Comparison of ENCODE assay signal across 8 cellular contexts in the genomic region with DNA sequence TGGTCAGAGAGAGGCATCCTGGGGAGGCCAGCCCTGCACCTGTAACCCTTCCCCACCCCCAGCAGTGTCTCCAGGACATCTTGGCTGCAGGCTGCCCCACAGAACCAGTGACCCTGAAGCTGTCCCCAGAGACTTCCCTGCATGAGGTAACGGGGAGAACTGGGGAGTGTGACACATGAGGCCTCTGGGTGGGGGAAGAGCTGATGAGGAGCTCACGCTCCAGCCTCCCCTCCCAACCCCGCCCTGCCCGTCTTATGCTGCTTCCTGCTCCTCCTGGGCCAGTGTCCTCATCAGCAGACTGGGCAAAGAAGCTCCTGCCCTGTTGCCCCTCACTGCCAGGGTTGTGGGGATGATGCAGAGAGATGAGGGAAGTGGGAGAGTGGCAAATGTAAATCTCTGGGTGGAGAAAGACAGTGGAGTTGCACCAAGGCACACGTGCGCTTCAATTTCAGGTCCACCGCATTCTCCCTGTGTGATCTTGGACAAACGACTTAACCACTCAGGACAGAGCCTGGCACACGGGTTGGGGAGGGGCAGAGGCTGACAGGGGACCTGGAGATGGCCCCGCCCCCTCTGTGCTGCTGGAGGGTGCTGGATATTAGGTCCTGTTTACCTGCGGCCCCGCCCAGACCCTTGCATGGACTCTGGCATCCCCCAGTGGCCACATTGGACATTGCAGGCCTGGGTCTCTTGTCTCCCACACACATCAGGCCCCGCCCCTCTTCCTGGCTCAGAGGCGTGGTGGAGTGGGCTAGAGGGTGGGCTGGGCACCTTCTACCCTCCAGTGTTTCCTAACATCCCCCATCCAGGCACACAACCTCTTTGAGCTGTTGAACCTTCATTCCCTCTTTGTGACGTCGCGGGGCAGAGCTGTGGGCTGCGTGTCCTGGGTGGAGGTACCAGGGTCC. TPM values are rescaled to one million over a fixed set of nuclear protein-coding genes. Genes with fewer than 3 reads are reported as not detected.
DNase-seq lines count a peak whose midpoint lies in the region; FAIRE-seq and TF ChIP-seq lines count a peak whose summit lies in the region.
"Had no signal": no experiment of that assay in that cellular context is flagged by ENCODE, and none has a peak within 500 bp of the region (broad histone marks: within the 10 kb centered on the region; RNA-seq: fewer than 3 reads in every experiment).

No MANE protein-coding gene starts in this region.

- no peaks in the 10 kb centered on the region for H3K27me3 ChIP-seq in endodermal cell (ENCODE audit: control insufficient read depth, insufficient read depth, low read length, poor library complexity, severe bottlenecking)

- DNase-seq in GM12892 (ENCODE audit: insufficient read length) = peak; percentile 93
- DNase-seq in HT-29 (ENCODE audit: low spot score) = peak; percentile 95
- DNase-seq in NOMO-1 (lab: John Stamatoyannopoulos, UW; ENCODE audit: unreplicated experiment in 2 of 2) = peak; percentile 34 to 58
- DNase-seq in activated CD8-positive, alpha-beta memory T cell treated with anti-CD3 and anti-CD28 coated beads for 24 hours = peak; percentile 94
- DNase-seq in endodermal cell = peak; percentile 100
- DNase-seq in midbrain (lab: John Stamatoyannopoulos, UW) = peak; percentile 32
- peak; percentile 53 to 73 for DNase-seq in stimulated activated CD8-positive, alpha-beta memory T cell treated with anti-CD3 and anti-CD28 coated beads, Interleukin-4, amount 100 ng/mL, for 1 hour (ENCODE audit: low read depth in 2 of 2, low spot score in 1 of 2)

- no peak overlapping the region for H3K9ac ChIP-seq in endodermal cell (ENCODE audit: extremely low read depth, low read length, poor library complexity, severe bottlenecking)

- no peak overlapping the region for H3K4me3 ChIP-seq in endodermal cell (ENCODE audit: low read length)

- peak; percentile 93 for TF ChIP-seq CTCF in endodermal cell (conservative IDR thresholded peaks at IDR 0.05)

- no peaks in the 10 kb centered on the region for H3K36me3 Mint-ChIP-seq in endodermal cell (ENCODE audit: low read depth)

- H3K9me3 Mint-ChIP-seq in endodermal cell = no peaks in the 10 kb centered on the region
- H3K9me3 Mint-ChIP-seq: stimulated activated naive CD8-positive, alpha-beta T cell treated with anti-CD3 and anti-CD28 coated beads, Interleukin-15, Interleukin-2, amounts not matched to agents 100 ng/mL and 50 ng/mL, for 24 hours had no signal

- peak overlapping the region; percentile 61 for H3K27ac Mint-ChIP-seq in endodermal cell
- H3K27ac Mint-ChIP-seq: stimulated activated naive CD8-positive, alpha-beta T cell treated with anti-CD3 and anti-CD28 coated beads, Interleukin-15, Interleukin-2, amounts not matched to agents 100 ng/mL and 50 ng/mL, for 24 hours had no signal

- H3K36me3 ChIP-seq in endodermal cell (ENCODE audit: control insufficient read depth, insufficient read depth, low read length) = no peaks in the 10 kb centered on the region

- 33 to 43% methylated on average over 11 to 18 of the region's 18 CpGs for WGBS in endodermal cell (ENCODE audit: insufficient coverage in 1 of 2, insufficient read length in 1 of 2), 2 experiments

- H3K4me3 Mint-ChIP-seq in endodermal cell = no peak overlapping the region
- H3K4me3 Mint-ChIP-seq: stimulated activated naive CD8-positive, alpha-beta T cell treated with anti-CD3 and anti-CD28 coated beads, Interleukin-15, Interleukin-2, amounts not matched to agents 100 ng/mL and 50 ng/mL, for 24 hours had no signal

- no peaks in the 10 kb centered on the region for H3K4me1 ChIP-seq in endodermal cell (ENCODE audit: control insufficient read depth, insufficient read depth, low read length)

- H3K4me1 Mint-ChIP-seq in endodermal cell = peaks cover 9% of the 10 kb centered on the region

- H3K9me3 ChIP-seq in endodermal cell (ENCODE audit: control insufficient read depth, low read length) = no peaks in the 10 kb centered on the region

- H3K27me3 Mint-ChIP-seq in endodermal cell (ENCODE audit: insufficient read depth) = peaks cover 3% of the 10 kb centered on the region
- H3K27me3 Mint-ChIP-seq: stimulated activated naive CD8-positive, alpha-beta T cell treated with anti-CD3 and anti-CD28 coated beads, Interleukin-15, Interleukin-2, amounts not matched to agents 100 ng/mL and 50 ng/mL, for 24 hours had no signal

- FAIRE-seq in GM12892 (lab: Jason Lieb, UNC) = peak; percentile 93

- no peak overlapping the region for H3K27ac ChIP-seq in endodermal cell (ENCODE audit: low read depth, low read length)

- no peak for TF ChIP-seq POLR2A in GM12892 (IDR thresholded peaks at IDR 0.05; ENCODE audit: low read depth, low read length)

RNA-seq across cellular contexts. Expression of a gene that starts 12.3 kb away (rescaled TPM):
- not detected for polyA plus RNA-seq in GM12892 (2012; ENCODE audit: missing spikeins)
- not detected in 2 replicates for total RNA-seq in HT-29 (2014; rRNA removed; shearing (Covaris generic))
- 1 to 10 TPM; 3.6 to 3.7 TPM for total RNA-seq in endodermal cell
- polyA plus RNA-seq in endodermal cell (2013, experiment 1 of 2) = 3.4 TPM
- polyA plus RNA-seq in endodermal cell (2013, experiment 2 of 2) = 2.0 TPM

RNA-seq across cellular contexts. Expression of a gene that starts 17.6 kb away (rescaled TPM):
- 0.15 TPM for polyA plus RNA-seq in GM12892 (2012; ENCODE audit: missing spikeins)
- total RNA-seq in HT-29 (2014; rRNA removed; shearing (Covaris generic)) = 0.34 and 0.43 TPM in 2 replicates
- total RNA-seq in endodermal cell = 1 to 10 TPM in 1 of 2 donors, under 1 TPM in 1; 0.66 to 2.5 TPM
- polyA plus RNA-seq in endodermal cell (2013, experiment 1 of 2) = 3.7 TPM
- 2.4 TPM for polyA plus RNA-seq in endodermal cell (2013, experiment 2 of 2)

RNA-seq across cellular contexts. Expression of a gene that starts 34.0 kb away (rescaled TPM):
- polyA plus RNA-seq in GM12892 (2012; ENCODE audit: missing spikeins) = 0.34 TPM
- not detected in 2 replicates for total RNA-seq in HT-29 (2014; rRNA removed; shearing (Covaris generic))
- 1 to 10 TPM; 3.2 to 3.5 TPM for total RNA-seq in endodermal cell
- polyA plus RNA-seq in endodermal cell (2013, experiment 1 of 2) = 0.18 TPM
- 0.37 TPM for polyA plus RNA-seq in endodermal cell (2013, experiment 2 of 2)

RNA-seq across cellular contexts. Expression of a gene that starts 38.0 kb away (rescaled TPM):
- polyA plus RNA-seq in GM12892 (2012; ENCODE audit: missing spikeins) = 0.34 TPM
- total RNA-seq in HT-29 (2014; rRNA removed; shearing (Covaris generic)) = not detected in 2 replicates
- under 1 TPM in 1 of 2 donors, not detected in 1; 0.15 TPM for total RNA-seq in endodermal cell
- polyA plus RNA-seq in endodermal cell (2013, experiment 1 of 2) = 0.18 TPM
- polyA plus RNA-seq in endodermal cell (2013, experiment 2 of 2) = not detected

RNA-seq across cellular contexts. Expression of a gene that starts 51.8 kb away (rescaled TPM):
- polyA plus RNA-seq in GM12892 (2012; ENCODE audit: missing spikeins) = not detected
- not detected in 2 replicates for total RNA-seq in HT-29 (2014; rRNA removed; shearing (Covaris generic))
- total RNA-seq in endodermal cell = 1 to 10 TPM in 1 of 2 donors, under 1 TPM in 1; 0.97 to 1.3 TPM
- polyA plus RNA-seq in endodermal cell (2013, experiment 1 of 2) = 0.18 TPM
- polyA plus RNA-seq in endodermal cell (2013, experiment 2 of 2) = 0.12 TPM

Comparison
In these comparisons a context has a peak if more than half of its experiments do, and no peak if none do; other contexts are left out.
1. DNase-seq: peak in every context shown above with its lines; median percentile 100 in endodermal cell; 95 in HT-29; 94 in activated CD8-positive, alpha-beta memory T cell treated with anti-CD3 and anti-CD28 coated beads for 24 hours; 93 in GM12892; 63 in stimulated activated CD8-positive, alpha-beta memory T cell treated with anti-CD3 and anti-CD28 coated beads, Interleukin-4, amount 100 ng/mL, for 1 hour; 46 in NOMO-1; 32 in midbrain.